1 cellular context compared by ENCODE assay signal in the genomic region with DNA sequence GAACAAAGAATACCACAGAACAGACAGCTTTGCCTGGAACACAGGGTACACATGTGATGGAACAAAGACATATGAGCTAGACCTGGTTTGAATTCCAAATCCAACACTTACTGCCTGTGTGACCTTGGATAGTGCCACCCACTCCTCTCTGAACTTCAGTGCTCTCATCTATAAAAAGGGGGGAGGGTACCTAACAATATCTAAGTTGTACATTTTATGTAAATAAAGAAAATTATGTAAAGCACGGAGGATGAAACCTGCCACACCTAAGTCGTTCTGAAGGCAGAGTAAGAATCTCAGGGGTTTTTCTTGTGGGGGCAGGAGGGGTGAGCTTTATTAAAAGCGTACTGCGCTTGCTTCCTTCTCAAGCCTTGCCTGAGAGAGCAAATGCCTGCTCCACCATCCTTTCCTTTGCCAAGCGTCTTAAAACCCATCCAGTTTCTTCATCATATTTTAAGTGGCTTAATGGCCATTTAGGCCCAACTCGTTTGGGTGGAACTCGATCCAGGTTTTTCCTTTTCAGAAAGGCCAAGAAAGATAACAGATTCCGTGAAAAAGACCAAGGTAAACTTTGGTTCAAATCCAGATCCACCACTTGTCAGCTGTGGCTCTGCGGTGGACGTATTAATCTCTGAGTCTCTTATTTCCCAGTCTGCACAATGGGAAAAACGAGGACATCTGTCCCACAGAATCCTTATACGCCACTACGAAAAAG.
TF ChIP-seq lines count a peak whose summit lies in the region.

No MANE protein-coding gene starts in this region.

TF ChIP-seq in H1, 55 proteins besides CTCF, POLR2A, EP300 and RAD21:
- TF ChIP-seq BRCA1 (IDR thresholded peaks at IDR 0.05; ENCODE audit: low read depth, low read length) (no peak), HDAC2 (IDR thresholded peaks at IDR 0.05; ENCODE audit: borderline replicate concordance in 1 of 2, low read depth in 2 of 2, low read length in 2 of 2) (no peak), ZNF274 (IDR thresholded peaks at IDR 0.05; ENCODE audit: borderline replicate concordance, extremely low read depth, low read length) (no peak), ASH2L (IDR thresholded peaks at IDR 0.05; ENCODE audit: low read length) (no peak), JUND (IDR thresholded peaks at IDR 0.05; ENCODE audit: low read length) (no peak), EZH2 (IDR thresholded peaks at IDR 0.05; ENCODE audit: low read depth, low read length, severe bottlenecking) (no peak), GTF2F1 (IDR thresholded peaks at IDR 0.05; ENCODE audit: borderline replicate concordance, low read depth, low read length) (no peak), CHD7 (IDR thresholded peaks at IDR 0.05; ENCODE audit: insufficient replicate concordance, low read length) (no peak), POU5F1 (IDR thresholded peaks at IDR 0.05; ENCODE audit: low read depth, low read length) (no peak), RXRA (IDR thresholded peaks at IDR 0.05; ENCODE audit: insufficient read depth, low read depth, low read length) (no peak), EGR1 (IDR thresholded peaks at IDR 0.05; ENCODE audit: borderline replicate concordance, low read depth, low read length) (no peak), FOSL1 (IDR thresholded peaks at IDR 0.05; ENCODE audit: insufficient read depth, low read depth, low read length) (no peak), MAFK (IDR thresholded peaks at IDR 0.05; ENCODE audit: low read depth, low read length) (no peak), RFX5 (IDR thresholded peaks at IDR 0.05; ENCODE audit: borderline replicate concordance, low read depth, low read length) (no peak), CEBPB (IDR thresholded peaks at IDR 0.05; ENCODE audit: low read depth, low read length) (no peak), BACH1 (IDR thresholded peaks at IDR 0.05; ENCODE audit: low read length) (no peak)
- TF ChIP-seq, protein P1, sequence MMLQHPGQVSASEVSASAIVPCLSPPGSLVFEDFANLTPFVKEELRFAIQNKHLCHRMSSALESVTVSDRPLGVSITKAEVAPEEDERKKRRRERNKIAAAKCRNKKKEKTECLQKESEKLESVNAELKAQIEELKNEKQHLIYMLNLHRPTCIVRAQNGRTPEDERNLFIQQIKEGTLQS (IDR thresholded peaks at IDR 0.05; ENCODE audit: insufficient read depth, low read depth, low read length) = no peak
